Comparison of ENCODE assay signal across 25 cellular contexts in genomic region chr14:96091941-96092411, GRCh38. TPM values are rescaled to one million over a fixed set of nuclear protein-coding genes. Genes with fewer than 3 reads are reported as not detected.
DNase-seq lines count a peak whose midpoint lies in the region; FAIRE-seq and TF ChIP-seq lines count a peak whose summit lies in the region.
"Had no signal": no experiment of that assay in that cellular context is flagged by ENCODE, and none has a peak within 500 bp of the region (broad histone marks: within the 10 kb centered on the region; RNA-seq: fewer than 3 reads in every experiment).

No MANE protein-coding gene starts in this region.

- H3K36me3 ChIP-seq in astrocyte (ENCODE audit: insufficient read depth, low read length) (peaks cover 11% of the 10 kb centered on the region), skeletal muscle satellite cell (ENCODE audit: insufficient read depth, low read length) (peaks cover 23% of the 10 kb centered on the region)

- H4K20me1 ChIP-seq in astrocyte (ENCODE audit: insufficient read depth, low read length), result no peaks in the 10 kb centered on the region

- H3K4me3 Mint-ChIP-seq in astrocyte (ENCODE audit: unreplicated experiment), result no peak overlapping the region
- H3K4me3 Mint-ChIP-seq: mesothelial cell of epicardium; natural killer cell treated with Interleukin-12 subunit alpha and Interleukin-12 subunit beta and Interleukin-15 and Interleukin-18, amount 100 ng/mL, for 72 hours had no signal

- H3K27me3 ChIP-seq in astrocyte (ENCODE audit: insufficient read depth, low read length), result no peaks in the 10 kb centered on the region
- H3K27me3 ChIP-seq in skeletal muscle satellite cell (ENCODE audit: control insufficient read depth, insufficient read depth, low read length), result no peaks in the 10 kb centered on the region
- H3K27me3 ChIP-seq: adrenal gland, upper lobe of right lung had no signal

- H3K4me3 ChIP-seq in astrocyte (ENCODE audit: insufficient read depth, low read depth, low read length) (no peak overlapping the region), skeletal muscle satellite cell (ENCODE audit: low read length) (no peak overlapping the region)
- H3K4me3 ChIP-seq: adrenal gland, PC-9, spleen, stomach, upper lobe of right lung had no signal

- peak overlapping the region; percentile 77 for H3K9ac ChIP-seq in astrocyte (ENCODE audit: low read length)
- peak overlapping the region; percentile 2 for H3K9ac ChIP-seq in skeletal muscle satellite cell (ENCODE audit: low read depth, low read length)

- FAIRE-seq in astrocyte (lab: Jason Lieb, UNC), result no peak

- H3K9me3 ChIP-seq in astrocyte (ENCODE audit: insufficient read depth, low read depth, low read length), result no peaks in the 10 kb centered on the region
- no peaks in the 10 kb centered on the region for H3K9me3 ChIP-seq in skeletal muscle satellite cell (replicated peaks; ENCODE audit: low read length)
- H3K9me3 ChIP-seq: adrenal gland, spleen, stomach, upper lobe of right lung had no signal

- peaks cover 17% of the 10 kb centered on the region for H3K4me1 Mint-ChIP-seq in astrocyte (ENCODE audit: low read depth, unreplicated experiment)

- H3K27ac Mint-ChIP-seq in astrocyte (ENCODE audit: unreplicated experiment), result no peak overlapping the region
- H3K27ac Mint-ChIP-seq: mesothelial cell of epicardium; natural killer cell treated with Interleukin-12 subunit alpha and Interleukin-12 subunit beta and Interleukin-15 and Interleukin-18, amount 100 ng/mL, for 72 hours had no signal

- TF ChIP-seq CTCF in astrocyte (IDR thresholded peaks at IDR 0.05; ENCODE audit: insufficient read depth, low read depth, low read length), result no peak

- H2AFZ ChIP-seq in astrocyte (ENCODE audit: low read depth, low read length), result peak overlapping the region; percentile 51
- H2AFZ ChIP-seq: PC-9 had no signal

- H3K4me2 ChIP-seq in astrocyte (ENCODE audit: low read length) (peak overlapping the region; percentile 72), skeletal muscle satellite cell (ENCODE audit: low read length) (peak overlapping the region; percentile 41)

- peaks cover 7% of the 10 kb centered on the region for H3K36me3 Mint-ChIP-seq in astrocyte (ENCODE audit: low read depth, unreplicated experiment)
- H3K36me3 Mint-ChIP-seq: natural killer cell treated with Interleukin-12 subunit alpha and Interleukin-12 subunit beta and Interleukin-15 and Interleukin-18, amount 100 ng/mL, for 72 hours had no signal

- H3K9me3 Mint-ChIP-seq in astrocyte (ENCODE audit: unreplicated experiment), result no peaks in the 10 kb centered on the region
- H3K9me3 Mint-ChIP-seq: mesothelial cell of epicardium; natural killer cell treated with Interleukin-12 subunit alpha and Interleukin-12 subunit beta and Interleukin-15 and Interleukin-18, amount 100 ng/mL, for 72 hours had no signal

- peak overlapping the region; percentile 89 for H3K27ac ChIP-seq in astrocyte (ENCODE audit: low read depth, low read length)
- H3K27ac ChIP-seq: PC-9, upper lobe of right lung had no signal

- DNase-seq in NCI-H524 (lab: John Stamatoyannopoulos, UW) (peak; percentile 37 to 73), NCI-H524 treated with DMSO at 0.1 percent for 48 hours (lab: John Stamatoyannopoulos, UW) (no peak), astrocyte (ENCODE audit: low read depth) (peak; percentile 62), hepatic stellate cell (ENCODE audit: low spot score) (peak; percentile 74), HUDEP-2 (lab: John Stamatoyannopoulos, UW; ENCODE audit: unreplicated experiment in 76 of 76) (no peak), HK-2 (ENCODE audit: unreplicated experiment) (no peak), ureter (ENCODE audit: low spot score) (no peak)
- DNase-seq: 8988T; activated CD4-positive, alpha-beta T cell treated with anti-CD3 and anti-CD28 coated beads, Interleukin-2, amount 50 U/mL, for 48 hours; activated T-cell treated with anti-CD3 and anti-CD28 coated beads for 4 hours; Calu3; central memory CD4-positive, alpha-beta T cell; KG1; NCI-H1930; NCI-H226; PC-9; stimulated activated CD4-positive, alpha-beta T cell treated with anti-CD3 and anti-CD28 coated beads, Interleukin-4, amount 100 ng/mL, for 4 hours; stomach; upper lobe of right lung; WERI-Rb-1 had no signal

- H3K4me1 ChIP-seq in astrocyte (ENCODE audit: insufficient read depth, low read length) (peaks cover 43% of the 10 kb centered on the region), skeletal muscle satellite cell (ENCODE audit: control insufficient read depth, insufficient read depth, low read length) (peaks cover 52% of the 10 kb centered on the region)
- H3K4me1 ChIP-seq: upper lobe of right lung had no signal

- H3K79me2 ChIP-seq in astrocyte (ENCODE audit: insufficient read depth, low read length), result no peaks in the 10 kb centered on the region

- H3K27me3 Mint-ChIP-seq in astrocyte (ENCODE audit: low read depth, unreplicated experiment), result peaks cover 6% of the 10 kb centered on the region

RNA-seq across cellular contexts. Expression of gene C14orf132, which starts 52.8 kb away (rescaled TPM):
- total RNA-seq in astrocyte (8.0 and 14.0 TPM in 2 replicates), ureter (6.7 TPM)
- 5.1 and 9.4 TPM in 2 replicates for total RNA-seq in skeletal muscle satellite cell (2012; rRNA removed)
- total RNA-seq: natural killer cell treated with Interleukin-12 subunit alpha and Interleukin-12 subunit beta and Interleukin-15 and Interleukin-18, amount 100 ng/mL, for 72 hours; PC-9 had no signal

Comparison
In these comparisons a context has a peak if more than half of its experiments do, and no peak if none do; other contexts are left out.
1. DNase-seq: peak in NCI-H524 (2 of 2), astrocyte (single experiment) and hepatic stellate cell (single experiment); none in NCI-H524 treated with DMSO at 0.1 percent for 48 hours (single experiment), HUDEP-2 (0 of 76), HK-2 (single experiment) and ureter (single experiment).